ENCODE assay signal across 8 cellular contexts in the genomic region with DNA sequence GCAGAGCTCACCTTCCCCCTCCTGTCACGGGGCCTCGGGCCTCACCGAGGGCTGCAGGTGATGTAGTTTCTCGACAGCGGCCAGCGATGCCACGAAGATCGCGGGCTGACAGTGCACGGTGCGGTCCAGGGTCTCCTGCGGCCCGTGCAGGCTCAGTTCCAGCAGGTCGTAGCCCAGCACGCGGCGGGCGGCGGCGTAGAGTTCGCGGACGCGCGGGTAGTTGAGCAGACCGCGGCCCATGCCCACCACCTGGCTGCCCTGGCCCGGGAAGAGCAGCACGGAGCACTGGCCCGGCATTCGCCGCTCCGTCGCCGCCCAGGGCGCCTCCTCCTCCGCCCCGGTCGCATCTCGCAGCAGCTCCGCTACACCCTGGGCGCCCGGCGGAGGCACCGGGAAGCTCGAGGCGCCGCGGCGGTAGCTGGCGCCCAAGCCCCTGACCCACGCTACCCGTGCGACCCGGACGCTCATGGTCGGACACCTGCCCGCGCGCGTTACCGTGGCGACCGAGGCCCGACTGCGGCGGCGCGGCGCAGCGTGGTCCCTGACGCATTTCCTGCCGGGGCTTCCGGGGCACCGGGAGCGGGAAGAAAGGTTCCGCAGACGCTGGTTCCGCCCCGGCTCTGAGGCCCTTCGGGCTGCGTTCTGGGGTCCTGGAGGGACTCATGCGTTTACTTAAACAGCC. TPM values are rescaled to one million over a fixed set of nuclear protein-coding genes. Genes with fewer than 3 reads are reported as not detected.
DNase-seq lines count a peak whose midpoint lies in the region; ATAC-seq and TF ChIP-seq lines count a peak whose summit lies in the region.

A gene with protein sequence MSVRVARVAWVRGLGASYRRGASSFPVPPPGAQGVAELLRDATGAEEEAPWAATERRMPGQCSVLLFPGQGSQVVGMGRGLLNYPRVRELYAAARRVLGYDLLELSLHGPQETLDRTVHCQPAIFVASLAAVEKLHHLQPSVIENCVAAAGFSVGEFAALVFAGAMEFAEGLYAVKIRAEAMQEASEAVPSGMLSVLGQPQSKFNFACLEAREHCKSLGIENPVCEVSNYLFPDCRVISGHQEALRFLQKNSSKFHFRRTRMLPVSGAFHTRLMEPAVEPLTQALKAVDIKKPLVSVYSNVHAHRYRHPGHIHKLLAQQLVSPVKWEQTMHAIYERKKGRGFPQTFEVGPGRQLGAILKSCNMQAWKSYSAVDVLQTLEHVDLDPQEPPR (minus strand): TSS at position 518 of the 682 bp plus-strand sequence. CDS start 50 bp downstream, at position 468.

- H3K36me3 Mint-ChIP-seq in CD8-positive, alpha-beta memory T cell = peaks cover 0 to 31% (median 5%) of the 10 kb centered on the region in 3 donors
- H3K36me3 Mint-ChIP-seq in activated T-cell treated with anti-CD3 and anti-CD28 coated beads, Interleukin-2, amount 50 U/mL, for 4 hours (ENCODE audit: insufficient read depth) = peaks cover 16% of the 10 kb centered on the region

- H3K4me1 Mint-ChIP-seq in CD8-positive, alpha-beta memory T cell = peaks cover 11 to 33% (median 23%) of the 10 kb centered on the region in 3 donors
- H3K4me1 Mint-ChIP-seq in activated T-cell treated with anti-CD3 and anti-CD28 coated beads, Interleukin-2, amount 50 U/mL, for 4 hours (ENCODE audit: low read depth) = peaks cover 25% of the 10 kb centered on the region

- H3K27me3 ChIP-seq in CD8-positive, alpha-beta memory T cell (ENCODE audit: insufficient read depth, low read length, poor library complexity, severe bottlenecking) = no peaks in the 10 kb centered on the region
- H3K27me3 ChIP-seq in HUES64 (ENCODE audit: insufficient read depth, low read length) (no peaks in the 10 kb centered on the region), esophagus (ENCODE audit: control insufficient read depth in 1 of 2, insufficient read depth in 2 of 2, low read length in 2 of 2) (no peaks in the 10 kb centered on the region), muscle layer of colon (ENCODE audit: control insufficient read depth in 1 of 2, insufficient read depth in 2 of 2, low read length in 2 of 2) (no peaks in the 10 kb centered on the region)

- POLR2A ChIA-PET in CD8-positive, alpha-beta memory T cell (lab: Charles Lee) = interaction anchor here (0.6 to 1.1 kb wide), 3 partner anchors 17 to 33 kb away, joined by 3 to 5 read pairs (median 3); partner anchors contain the start of gene BIK

- H3K4me3 Mint-ChIP-seq in CD8-positive, alpha-beta memory T cell = peak within 1 kb of the TSS; percentile 86 to 93 (median 89)
- H3K4me3 Mint-ChIP-seq in activated T-cell treated with anti-CD3 and anti-CD28 coated beads, Interleukin-2, amount 50 U/mL, for 4 hours = peak within 1 kb of the TSS; percentile 89

- no peaks in the 10 kb centered on the region for H3K9me3 Mint-ChIP-seq in CD8-positive, alpha-beta memory T cell
- no peaks in the 10 kb centered on the region for H3K9me3 Mint-ChIP-seq in activated T-cell treated with anti-CD3 and anti-CD28 coated beads, Interleukin-2, amount 50 U/mL, for 4 hours

- CTCF ChIA-PET in CD8-positive, alpha-beta memory T cell (lab: Charles Lee) = no interaction called here

- peak within 1 kb of the TSS; percentile 73 for H3K9ac ChIP-seq in HUES64 (ENCODE audit: low read depth, low read length)
- peak within 1 kb of the TSS; percentile 27 for H3K9ac ChIP-seq in muscle layer of colon (ENCODE audit: low read length)

- H3K9me3 ChIP-seq in CD8-positive, alpha-beta memory T cell (ENCODE audit: low read length) = no peaks in the 10 kb centered on the region
- H3K9me3 ChIP-seq in HUES64 (ENCODE audit: insufficient read depth, low read depth, low read length) (no peaks in the 10 kb centered on the region), esophagus (ENCODE audit: control insufficient read depth in 2 of 2, insufficient read depth in 1 of 2, low read depth in 1 of 2, low read length in 1 of 2) (no peaks in the 10 kb centered on the region), muscle layer of colon (ENCODE audit: low read length) (no peaks in the 10 kb centered on the region)

- peak; percentile 68 to 85 (median 78) for DNase-seq in CD8-positive, alpha-beta memory T cell
- peak; percentile 74 for DNase-seq in activated T-cell treated with anti-CD3 and anti-CD28 coated beads, Interleukin-2, amount 50 U/mL, for 4 hours
- DNase-seq in stimulated activated CD8-positive, alpha-beta memory T cell treated with anti-CD3 and anti-CD28 coated beads, Interleukin-4, amount 100 ng/mL, for 48 hours = peak; percentile 89

- ATAC-seq in GM19468 (IDR thresholded peaks at IDR 0.05; ENCODE audit: extremely low read depth, unreplicated experiment) = peak; percentile 40
- ATAC-seq in activated T-cell treated with anti-CD3 and anti-CD28 coated beads, Interleukin-2, amount 50 U/mL, for 4 hours = peak; percentile 96 to 98

- H3K27ac ChIP-seq in CD8-positive, alpha-beta memory T cell (ENCODE audit: low read depth, low read length) = peak within 1 kb of the TSS; percentile 60
- H3K27ac ChIP-seq in HUES64 (ENCODE audit: low read depth, low read length) = peak within 1 kb of the TSS; percentile 40; the same call in 1 of the 2 replicates
- H3K27ac ChIP-seq in esophagus (ENCODE audit: low read depth in 2 of 2, low read length in 1 of 2) = peak within 1 kb of the TSS; percentile 67 to 86
- peak within 1 kb of the TSS; percentile 32 for H3K27ac ChIP-seq in muscle layer of colon (ENCODE audit: low read depth, low read length)

- peak within 1 kb of the TSS; percentile 90 to 97 (median 96) for H3K27ac Mint-ChIP-seq in CD8-positive, alpha-beta memory T cell

- peak within 1 kb of the TSS; percentile 69 for H3K4me3 ChIP-seq in CD8-positive, alpha-beta memory T cell (ENCODE audit: low read length)
- H3K4me3 ChIP-seq in HUES64 (ENCODE audit: low read length) (peak within 1 kb of the TSS; percentile 88), esophagus (ENCODE audit: low read depth in 1 of 2, low read length in 2 of 2) (peak within 1 kb of the TSS; percentile 89 to 95), muscle layer of colon (ENCODE audit: low read depth in 1 of 2, low read length in 2 of 2) (peak within 1 kb of the TSS; percentile 76)

- H3K36me3 ChIP-seq in CD8-positive, alpha-beta memory T cell (ENCODE audit: insufficient read depth, low read length) = no peaks in the 10 kb centered on the region
- peaks cover 28% of the 10 kb centered on the region for H3K36me3 ChIP-seq in HUES64 (ENCODE audit: insufficient read depth, low read length)
- H3K36me3 ChIP-seq in esophagus (ENCODE audit: control insufficient read depth in 2 of 2, insufficient read depth in 2 of 2, low read length in 1 of 2) = peaks cover 4 to 14% of the 10 kb centered on the region in 2 donors
- peaks cover 29% of the 10 kb centered on the region for H3K36me3 ChIP-seq in muscle layer of colon (ENCODE audit: insufficient read depth, low read length)

- H3K27me3 Mint-ChIP-seq in CD8-positive, alpha-beta memory T cell = peaks cover 1 to 2% of the 10 kb centered on the region in 2 donors
- H3K27me3 Mint-ChIP-seq in activated T-cell treated with anti-CD3 and anti-CD28 coated beads, Interleukin-2, amount 50 U/mL, for 4 hours (ENCODE audit: low read depth) = no peaks in the 10 kb centered on the region

- WGBS in HUES64 = 1% methylated on average over 83 of the region's 83 CpGs
- WGBS in esophagus, 2 donors = 0% methylated on average over 54 to 83 of the region's 83 CpGs

- H3K4me1 ChIP-seq in CD8-positive, alpha-beta memory T cell (ENCODE audit: insufficient read depth, low read length) = peaks cover 14% of the 10 kb centered on the region
- H3K4me1 ChIP-seq in HUES64 (ENCODE audit: insufficient read depth, low read length) (no peaks in the 10 kb centered on the region), esophagus (ENCODE audit: control insufficient read depth in 2 of 2, insufficient read depth in 2 of 2, low read length in 1 of 2) (peaks cover 0 to 2% of the 10 kb centered on the region in 2 donors), muscle layer of colon (ENCODE audit: insufficient read depth, low read length) (peaks cover 11% of the 10 kb centered on the region)

TF ChIP-seq in PFSK-1, 5 proteins besides CTCF, POLR2A, EP300 and RAD21:
- TF ChIP-seq REST (IDR thresholded peaks at IDR 0.05; ENCODE audit: insufficient read depth in 1 of 2, low read depth in 2 of 2, low read length in 2 of 2) (no peak), POLR2AphosphoS5 (IDR thresholded peaks at IDR 0.05; ENCODE audit: low read depth, low read length) (peak; percentile 19), TAF1 (IDR thresholded peaks at IDR 0.05; ENCODE audit: borderline replicate concordance, insufficient read depth, low read length) (peak; percentile 63), SIN3A (IDR thresholded peaks at IDR 0.05; ENCODE audit: borderline replicate concordance, insufficient read depth, low read length) (no peak), FOXP2 (optimal IDR thresholded peaks at IDR 0.05; ENCODE audit: borderline replicate concordance, extremely low read depth, extremely low read length, insufficient read depth) (peak; percentile 86)

RNA-seq across cellular contexts. Expression of the gene that starts here (rescaled TPM):
- 10 to 100 TPM; 28.4 to 29.3 TPM for total RNA-seq in CD8-positive, alpha-beta memory T cell
- 9.7 TPM for polyA plus RNA-seq in CD8-positive, alpha-beta memory T cell
- 12.2 TPM for polyA plus RNA-seq in HUES64 (2013, experiment 1 of 2)
- polyA plus RNA-seq in HUES64 (2013, experiment 2 of 2) = 13.1 TPM
- polyA plus RNA-seq in PFSK-1 (2012; ENCODE audit: insufficient read length, low read depth) = 43.4 TPM
- 10 to 100 TPM; 33.5 to 39.0 (median 36.1) TPM for total RNA-seq in activated T-cell treated with anti-CD3 and anti-CD28 coated beads, Interleukin-2, amount 50 U/mL, for 4 hours
- polyA plus RNA-seq in esophagus = 10 to 100 TPM; 10.2 to 16.6 TPM

Comparison
In these comparisons a context has a peak if more than half of its experiments do, and no peak if none do; other contexts are left out.
1. Peak in every context shown above with its lines: DNase-seq, ATAC-seq, H3K4me3 ChIP-seq and H3K27ac ChIP-seq.